Comparison of ENCODE assay signal across 8 cellular contexts in the genomic region with DNA sequence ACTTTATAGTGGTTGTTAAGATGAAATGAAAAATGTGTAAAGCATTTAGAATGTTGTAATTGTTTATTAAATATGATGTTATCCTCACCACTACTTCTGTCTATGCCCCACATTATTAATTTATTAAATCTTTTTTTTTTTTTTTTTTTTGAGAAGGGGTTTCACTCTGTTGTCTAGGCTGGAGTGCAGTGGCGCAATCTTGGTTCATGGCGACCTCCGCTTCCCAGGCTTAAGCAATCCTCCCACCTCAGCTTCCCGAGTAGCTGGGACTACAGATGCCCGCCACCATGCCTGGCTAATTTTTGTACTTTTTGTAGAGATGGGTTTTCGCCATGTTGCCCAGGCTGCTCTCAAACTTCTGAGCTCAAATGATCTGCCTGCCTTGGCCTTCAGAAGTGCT. TPM values are rescaled to one million over a fixed set of nuclear protein-coding genes. Genes with fewer than 3 reads are reported as not detected.
"Had no signal": no experiment of that assay in that cellular context is flagged by ENCODE, and none has a peak within 500 bp of the region (broad histone marks: within the 10 kb centered on the region; RNA-seq: fewer than 3 reads in every experiment).

No MANE protein-coding gene starts in this region.

- ATAC-seq: HepG2, K562 had no signal

- DNase-seq: IMR-90, KBM-7 had no signal

- H3K27ac Mint-ChIP-seq: IgD-negative memory B cell had no signal

- H3K27ac ChIP-seq: HL-60 had no signal

- H3K4me1 Mint-ChIP-seq: IgD-negative memory B cell had no signal

- H3K9me3 Mint-ChIP-seq: IgD-negative memory B cell had no signal

- H3K4me3 ChIP-seq: K562 had no signal

- H3K36me3 Mint-ChIP-seq: IgD-negative memory B cell had no signal

RNA-seq across cellular contexts. Expression of a gene that starts 7.5 kb away (rescaled TPM):
- total RNA-seq: HepG2, HT-29, HT1080, IMR-90, K562 had no signal
- polyA plus RNA-seq: HepG2, IgD-negative memory B cell, IMR-90, K562 had no signal
